Comparison of ENCODE assay signal across 25 cellular contexts in the genomic region with DNA sequence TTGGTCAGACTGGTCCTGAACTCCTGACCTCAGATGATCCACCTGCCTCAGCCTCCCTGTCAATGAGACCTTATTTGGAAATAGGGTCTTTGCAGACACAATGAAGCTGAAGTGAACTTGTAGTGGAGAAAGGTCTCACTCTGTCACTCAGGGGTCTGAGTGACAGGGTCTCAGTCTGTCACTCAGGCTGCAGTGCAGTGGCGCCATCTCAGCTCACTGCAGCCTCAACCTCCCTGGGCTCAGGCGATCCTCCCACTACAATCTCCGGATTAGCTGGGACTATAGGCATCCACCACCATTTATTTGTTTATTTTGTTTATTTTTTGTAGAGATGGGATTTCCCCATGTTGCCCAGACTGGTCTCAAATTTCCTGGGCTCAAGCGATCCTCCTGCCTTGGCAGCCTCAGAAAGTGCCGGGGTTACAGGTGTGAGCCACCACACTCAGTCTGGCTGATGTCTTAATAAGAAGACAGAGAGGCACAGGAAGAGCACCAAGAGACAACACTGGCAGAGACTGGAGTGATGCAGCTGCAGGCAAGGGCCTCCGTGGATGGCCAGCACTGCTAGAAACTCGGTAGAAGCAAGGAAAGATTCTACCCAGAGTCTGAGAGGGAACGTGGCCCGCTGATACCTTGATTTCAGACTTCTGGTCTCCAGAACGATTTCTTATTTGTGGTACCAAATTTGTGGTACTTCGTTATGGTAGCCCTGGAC.
"Had no signal": no experiment of that assay in that cellular context is flagged by ENCODE, and none has a peak within 500 bp of the region (broad histone marks: within the 10 kb centered on the region; RNA-seq: fewer than 3 reads in every experiment).

No MANE protein-coding gene starts in this region.

- H3K4me1 ChIP-seq: breast epithelium, left lung, prostate gland, spleen, suprapubic skin, upper lobe of right lung had no signal

- H3K27ac ChIP-seq: breast epithelium, epithelial cell of prostate, esophagus squamous epithelium, left lung, neutrophil, prostate gland, spleen, suprapubic skin, tibial artery, upper lobe of right lung had no signal

- H3K4me3 ChIP-seq: breast epithelium, esophagus squamous epithelium, left lung, lung, prostate gland, spleen, suprapubic skin, tibial artery, upper lobe of right lung had no signal

- H3K9me3 ChIP-seq: breast epithelium, esophagus squamous epithelium, left lung, neutrophil, prostate gland, spleen, suprapubic skin, tibial artery, upper lobe of right lung had no signal

- H3K4me1 Mint-ChIP-seq: natural killer cell had no signal

- H3K27ac Mint-ChIP-seq: activated naive CD4-positive, alpha-beta T cell treated with anti-CD3 and anti-CD28 coated beads, Interleukin-2, amount 50 U/mL, for 72 hours; activated T-cell treated with anti-CD3 and anti-CD28 coated beads, Interleukin-2, amount 50 U/mL, for 72 hours; natural killer cell; T-helper 2 cell treated with Interferon-gamma antibody and Interleukin-4, amounts not matched to agents 5 μg/mL and 100 μg/mL, for 36 hours had no signal

- H3K36me3 Mint-ChIP-seq: activated naive CD4-positive, alpha-beta T cell treated with anti-CD3 and anti-CD28 coated beads, Interleukin-2, amount 50 U/mL, for 72 hours; natural killer cell had no signal

- H3K4me3 Mint-ChIP-seq: activated T-cell treated with anti-CD3 and anti-CD28 coated beads, Interleukin-2, amount 50 U/mL, for 72 hours; natural killer cell; T-helper 2 cell treated with Interferon-gamma antibody and Interleukin-4, amounts not matched to agents 5 μg/mL and 100 μg/mL, for 36 hours had no signal

- DNase-seq: activated CD4-positive, alpha-beta T cell treated with anti-CD3 and anti-CD28 coated beads for 4 hours; activated CD4-positive, alpha-beta T cell treated with anti-CD3 and anti-CD28 coated beads, Interleukin-2, amount 50 U/mL, for 4 hours; activated CD4-positive, CD25-positive, alpha-beta regulatory T cell; activated naive CD4-positive, alpha-beta T cell; activated T-cell treated with anti-CD3 and anti-CD28 coated beads for 4 hours; activated T-cell treated with anti-CD3 and anti-CD28 coated beads, Interleukin-2, amount 50 U/mL, for 72 hours; dermis blood vessel endothelial cell; effector CD4-positive, alpha-beta T cell; esophagus squamous epithelium; foreskin melanocyte; left lung; mesendoderm; natural killer cell; spleen; stimulated activated naive CD4-positive, alpha-beta T cell; tibial artery; upper lobe of right lung had no signal

- ATAC-seq: activated naive CD4-positive, alpha-beta T cell treated with anti-CD3 and anti-CD28 coated beads, Interleukin-2, amount 50 U/mL, for 72 hours; activated T-cell treated with anti-CD3 and anti-CD28 coated beads, Interleukin-2, amount 50 U/mL, for 72 hours; left lung; natural killer cell; upper lobe of right lung had no signal

- H3K36me3 ChIP-seq: breast epithelium, esophagus squamous epithelium, left lung, neutrophil, prostate gland, spleen, suprapubic skin, tibial artery, upper lobe of right lung had no signal

- H3K9me3 Mint-ChIP-seq: activated naive CD4-positive, alpha-beta T cell treated with anti-CD3 and anti-CD28 coated beads, Interleukin-2, amount 50 U/mL, for 72 hours; activated T-cell treated with anti-CD3 and anti-CD28 coated beads, Interleukin-2, amount 50 U/mL, for 72 hours; natural killer cell; T-helper 2 cell treated with Interferon-gamma antibody and Interleukin-4, amounts not matched to agents 5 μg/mL and 100 μg/mL, for 36 hours had no signal

- H3K27me3 ChIP-seq: breast epithelium, left lung, neutrophil, suprapubic skin, tibial artery, upper lobe of right lung had no signal
